13 cellular contexts compared by ENCODE assay signal in genomic region chr19:11136400-11137101, GRCh38. TPM values are rescaled to one million over a fixed set of nuclear protein-coding genes. Genes with fewer than 3 reads are reported as not detected.
DNase-seq lines count a peak whose midpoint lies in the region; ATAC-seq and TF ChIP-seq lines count a peak whose summit lies in the region.
"Had no signal": no experiment of that assay in that cellular context is flagged by ENCODE, and none has a peak within 500 bp of the region (broad histone marks: within the 10 kb centered on the region; RNA-seq: fewer than 3 reads in every experiment).

No MANE protein-coding gene starts in this region.

- H3K79me2 ChIP-seq in GM23248 (ENCODE audit: insufficient read depth) = no peaks in the 10 kb centered on the region

- DNase-seq in GM23248 (no peak), RWPE1 (ENCODE audit: low spot score) (no peak), erythroblast (lab: John Stamatoyannopoulos, UW) (no peak), head of caudate nucleus (no peak), NCI-H2171 (lab: John Stamatoyannopoulos, UW) (no peak)
- no peak for DNase-seq in stimulated activated effector memory CD8-positive, alpha-beta T cell treated with anti-CD3 and anti-CD28 coated beads, Interleukin-12 subunit alpha, Interleukin-12 subunit beta, amount 100 ng/mL, for 72 hours (ENCODE audit: low spot score in 2 of 2)
- no peak for DNase-seq in activated CD4-positive, CD25-positive, alpha-beta regulatory T cell treated with anti-CD3 and anti-CD28 coated beads, Interleukin-2, amount 50 U/mL, for 72 hours
- DNase-seq: activated naive CD8-positive, alpha-beta T cell treated with anti-CD3 and anti-CD28 coated beads, Interleukin-2, amount 10 ng/mL, durations not matched to agents 7 days and 5 days; CD8-positive, alpha-beta T cell; foreskin melanocyte; left cardiac atrium; NCI-H2227 treated with DMSO at 0.1 percent for 48 hours; T1000 had no signal

- peak; percentile 5 for TF ChIP-seq POLR2A in erythroblast (IDR thresholded peaks at IDR 0.05; ENCODE audit: low read length)

- no peaks in the 10 kb centered on the region for H3K9me3 ChIP-seq in GM23248 (ENCODE audit: low read depth)

- H3K27ac ChIP-seq in GM23248 (no peak overlapping the region), RWPE1 (peak overlapping the region; percentile 100)

- H3K9ac ChIP-seq in GM23248 = peak overlapping the region; percentile 70; the same call in 1 of the 2 replicates

- H3K27me3 ChIP-seq in GM23248 (replicated peaks; ENCODE audit: insufficient read depth) = no peaks in the 10 kb centered on the region

- H3K9me2 ChIP-seq in GM23248 (ENCODE audit: insufficient read depth) = no peaks in the 10 kb centered on the region

- in situ Hi-C loops in GM23248 (cut with MboI) = no loop called here

- H3K4me1 Mint-ChIP-seq in stimulated activated effector memory CD8-positive, alpha-beta T cell treated with anti-CD3 and anti-CD28 coated beads, Interleukin-12 subunit alpha, Interleukin-12 subunit beta, amount 100 ng/mL, for 72 hours = peaks cover 9% of the 10 kb centered on the region

- no peak for ATAC-seq in stimulated activated effector memory CD8-positive, alpha-beta T cell treated with anti-CD3 and anti-CD28 coated beads, Interleukin-12 subunit alpha, Interleukin-12 subunit beta, amount 100 ng/mL, for 72 hours
- ATAC-seq: CD8-positive, alpha-beta T cell; left cardiac atrium had no signal

- no peaks in the 10 kb centered on the region; the same call in 1 of the 2 replicates for H3K36me3 ChIP-seq in GM23248 (ENCODE audit: low read depth)

- intact Hi-C loops in head of caudate nucleus (cut with DNase I) = no loop called here

- peak overlapping the region; percentile 50 for H3K27ac Mint-ChIP-seq in stimulated activated effector memory CD8-positive, alpha-beta T cell treated with anti-CD3 and anti-CD28 coated beads, Interleukin-12 subunit alpha, Interleukin-12 subunit beta, amount 100 ng/mL, for 72 hours
- H3K27ac Mint-ChIP-seq: activated naive CD8-positive, alpha-beta T cell treated with anti-CD3 and anti-CD28 coated beads, Interleukin-2, amount 10 ng/mL, durations not matched to agents 7 days and 5 days had no signal

- H3K9me3 Mint-ChIP-seq in stimulated activated effector memory CD8-positive, alpha-beta T cell treated with anti-CD3 and anti-CD28 coated beads, Interleukin-12 subunit alpha, Interleukin-12 subunit beta, amount 100 ng/mL, for 72 hours = no peaks in the 10 kb centered on the region
- H3K9me3 Mint-ChIP-seq: activated naive CD8-positive, alpha-beta T cell treated with anti-CD3 and anti-CD28 coated beads, Interleukin-2, amount 10 ng/mL, durations not matched to agents 7 days and 5 days; CD8-positive, alpha-beta T cell had no signal

- TF ChIP-seq CTCF in RWPE1 (conservative IDR thresholded peaks at IDR 0.05; ENCODE audit: low read depth) = no peak

- H3F3A ChIP-seq in GM23248 (ENCODE audit: insufficient read depth) = peaks cover 20% of the 10 kb centered on the region

- no peak overlapping the region for H3K4me3 ChIP-seq in GM23248

- POLR2A ChIA-PET in RWPE1 (lab: Yijun Ruan, JAX; ENCODE audit: low non-redundant PET) = no interaction called here

- peaks cover 44% of the 10 kb centered on the region for H3K36me3 Mint-ChIP-seq in stimulated activated effector memory CD8-positive, alpha-beta T cell treated with anti-CD3 and anti-CD28 coated beads, Interleukin-12 subunit alpha, Interleukin-12 subunit beta, amount 100 ng/mL, for 72 hours

- peak overlapping the region; percentile 76 for H3K4me3 Mint-ChIP-seq in stimulated activated effector memory CD8-positive, alpha-beta T cell treated with anti-CD3 and anti-CD28 coated beads, Interleukin-12 subunit alpha, Interleukin-12 subunit beta, amount 100 ng/mL, for 72 hours
- H3K4me3 Mint-ChIP-seq: activated naive CD8-positive, alpha-beta T cell treated with anti-CD3 and anti-CD28 coated beads, Interleukin-2, amount 10 ng/mL, durations not matched to agents 7 days and 5 days had no signal

- WGBS in GM23248 (ENCODE audit: low coverage in 1 of 2, low lambda C conversion rate in 2 of 2, missing lambda C conversion rate in 2 of 2), 2 experiments = 76 to 77% methylated on average over 14 of the region's 14 CpGs

- no peaks in the 10 kb centered on the region for H4K20me1 ChIP-seq in GM23248 (ENCODE audit: insufficient read depth)

- CTCF ChIA-PET in RWPE1 (lab: Yijun Ruan, JAX) = interaction anchor here (0.7 to 1.7 kb wide), 5 partner anchors 25 to 99 kb away, joined by 3 to 4 read pairs (median 4); no protein-coding TSS in a partner anchor

- H3K4me2 ChIP-seq in GM23248 (ENCODE audit: unreplicated experiment) = no peak overlapping the region

- H3K4me1 ChIP-seq in GM23248 (ENCODE audit: insufficient read depth) = peaks cover 14% of the 10 kb centered on the region

- H2AFZ ChIP-seq in GM23248 = no peak overlapping the region

RNA-seq across cellular contexts. Expression of gene SPC24, which starts 19.0 kb away (rescaled TPM):
- total RNA-seq in GM23248 (2014; rRNA removed; shearing (Covaris generic)) = 9.5 and 19.8 TPM in 2 replicates
- 14.8 and 16.2 TPM in 2 replicates for polyA plus RNA-seq in GM23248 (2016; fragmentation: Nextera tagmentation; extraction: Ambion mirVana)

RNA-seq across cellular contexts. Expression of gene LDLR, which starts 47.3 kb away (rescaled TPM):
- 13.8 and 29.6 TPM in 2 replicates for total RNA-seq in GM23248 (2014; rRNA removed; shearing (Covaris generic))
- polyA plus RNA-seq in GM23248 (2016; fragmentation: Nextera tagmentation; extraction: Ambion mirVana) = 13.8 and 14.6 TPM in 2 replicates
